28 cellular contexts compared by ENCODE assay signal in the genomic region with DNA sequence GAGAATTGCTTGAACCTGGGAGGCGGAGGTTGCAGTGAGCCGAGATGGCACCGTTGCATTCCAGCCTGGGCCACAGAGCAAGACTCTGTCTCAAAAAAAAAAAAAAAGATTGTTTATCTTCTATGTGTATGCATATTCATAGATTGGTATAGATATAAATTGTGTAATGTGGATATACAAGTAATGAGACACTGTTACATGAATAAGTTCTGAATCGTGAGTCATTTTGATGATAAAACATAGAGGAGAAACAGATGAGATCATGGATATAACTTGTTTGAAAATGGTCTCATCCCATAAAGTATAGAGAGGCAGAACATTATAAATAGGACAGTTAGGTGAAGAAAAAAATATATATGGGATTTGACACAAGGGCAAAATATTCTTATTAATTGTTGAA.
"Had no signal": no experiment of that assay in that cellular context is flagged by ENCODE, and none has a peak within 500 bp of the region (broad histone marks: within the 10 kb centered on the region; RNA-seq: fewer than 3 reads in every experiment).

No MANE protein-coding gene starts in this region.

- ATAC-seq: activated CD4-positive, CD25-positive, alpha-beta regulatory T cell treated with anti-CD3 and anti-CD28 coated beads, Interleukin-2, amount 50 U/mL, for 24 hours; activated CD8-positive, alpha-beta memory T cell treated with anti-CD3 and anti-CD28 coated beads, Interleukin-2, amount 10 ng/mL, durations not matched to agents 7 days and 5 days; activated CD8-positive, alpha-beta T cell treated with anti-CD3 and anti-CD28 coated beads for 36 hours; activated naive CD8-positive, alpha-beta T cell treated with anti-CD3 and anti-CD28 coated beads, Interleukin-2, amount 50 U/mL, for 24 hours; heart right ventricle; natural killer cell; sciatic nerve; T-cell had no signal

- H3K4me2 ChIP-seq: smooth muscle cell had no signal

- H3K27ac ChIP-seq: brain microvascular endothelial cell, heart right ventricle, left ventricle myocardium inferior, thoracic aorta, vagina, VCaP had no signal

- H3K4me1 ChIP-seq: heart right ventricle, left ventricle myocardium inferior, vagina had no signal

- H3K27me3 ChIP-seq: brain microvascular endothelial cell, heart right ventricle, vagina had no signal

- H3K27me3 Mint-ChIP-seq: activated CD4-positive, alpha-beta T cell treated with anti-CD3 and anti-CD28 coated beads, Interleukin-2, amount 10 ng/mL, durations not matched to agents 7 days and 5 days; activated CD8-positive, alpha-beta memory T cell treated with anti-CD3 and anti-CD28 coated beads, Interleukin-2, amount 10 ng/mL, durations not matched to agents 7 days and 5 days; activated CD8-positive, alpha-beta T cell treated with anti-CD3 and anti-CD28 coated beads for 36 hours; activated naive CD8-positive, alpha-beta T cell treated with anti-CD3 and anti-CD28 coated beads, Interleukin-2, amount 50 U/mL, for 24 hours; type B pancreatic cell had no signal

- DNase-seq: activated CD4-positive, alpha-beta T cell treated with anti-CD3 and anti-CD28 coated beads, Interleukin-2, amount 10 ng/mL, durations not matched to agents 7 days and 5 days; activated CD8-positive, alpha-beta memory T cell treated with anti-CD3 and anti-CD28 coated beads, Interleukin-2, amount 10 ng/mL, durations not matched to agents 7 days and 5 days; activated CD8-positive, alpha-beta T cell treated with anti-CD3 and anti-CD28 coated beads for 36 hours; activated gamma-delta T cell; activated naive CD4-positive, alpha-beta T cell treated with anti-CD3 and anti-CD28 coated beads, Interleukin-2, amount 50 U/mL, for 16 hours; activated naive CD8-positive, alpha-beta T cell treated with anti-CD3 and anti-CD28 coated beads, Interleukin-2, amount 50 U/mL, for 24 hours; activated T-cell treated with anti-CD3 and anti-CD28 coated beads for 4 hours; aorta; brain microvascular endothelial cell; cerebellar nuclear complex; dermis blood vessel endothelial cell; effector CD8-positive, alpha-beta T cell; heart right ventricle; kidney glomerular epithelial cell; left ventricle myocardium inferior; midbrain; natural killer cell; stimulated activated CD4-positive, alpha-beta T cell treated with anti-CD3 and anti-CD28 coated beads, Interleukin-4, amount 100 ng/mL, for 1 hour; stimulated activated naive CD4-positive, alpha-beta T cell treated with Interleukin-2 at 50 U/mL for 16 hours; T-cell had no signal

- H3K27ac Mint-ChIP-seq: activated CD4-positive, alpha-beta T cell treated with anti-CD3 and anti-CD28 coated beads, Interleukin-2, amount 10 ng/mL, durations not matched to agents 7 days and 5 days; activated CD8-positive, alpha-beta memory T cell treated with anti-CD3 and anti-CD28 coated beads, Interleukin-2, amount 10 ng/mL, durations not matched to agents 7 days and 5 days; activated CD8-positive, alpha-beta T cell treated with anti-CD3 and anti-CD28 coated beads for 36 hours; activated naive CD8-positive, alpha-beta T cell treated with anti-CD3 and anti-CD28 coated beads, Interleukin-2, amount 50 U/mL, for 24 hours; natural killer cell; T-cell; T-helper 2 cell treated with Interferon-gamma antibody and Interleukin-4, amounts not matched to agents 5 μg/mL and 100 μg/mL, for 36 hours; type B pancreatic cell had no signal

- H3K36me3 ChIP-seq: brain microvascular endothelial cell, heart right ventricle, left ventricle myocardium inferior, thoracic aorta, vagina had no signal

- H3K9me3 ChIP-seq: left ventricle myocardium inferior, thoracic aorta, vagina had no signal

- H3K4me3 ChIP-seq: heart right ventricle, left ventricle myocardium inferior, smooth muscle cell, thoracic aorta, vagina had no signal

- H3K4me1 Mint-ChIP-seq: activated CD4-positive, alpha-beta T cell treated with anti-CD3 and anti-CD28 coated beads, Interleukin-2, amount 10 ng/mL, durations not matched to agents 7 days and 5 days; activated CD8-positive, alpha-beta memory T cell treated with anti-CD3 and anti-CD28 coated beads, Interleukin-2, amount 10 ng/mL, durations not matched to agents 7 days and 5 days; activated naive CD8-positive, alpha-beta T cell treated with anti-CD3 and anti-CD28 coated beads, Interleukin-2, amount 50 U/mL, for 24 hours; natural killer cell; T-cell had no signal

- H3K36me3 Mint-ChIP-seq: activated CD8-positive, alpha-beta memory T cell treated with anti-CD3 and anti-CD28 coated beads, Interleukin-2, amount 10 ng/mL, durations not matched to agents 7 days and 5 days; natural killer cell; T-cell; type B pancreatic cell had no signal

- H3K4me3 Mint-ChIP-seq: activated CD4-positive, alpha-beta T cell treated with anti-CD3 and anti-CD28 coated beads, Interleukin-2, amount 10 ng/mL, durations not matched to agents 7 days and 5 days; activated CD8-positive, alpha-beta memory T cell treated with anti-CD3 and anti-CD28 coated beads, Interleukin-2, amount 10 ng/mL, durations not matched to agents 7 days and 5 days; activated CD8-positive, alpha-beta T cell treated with anti-CD3 and anti-CD28 coated beads for 36 hours; activated naive CD8-positive, alpha-beta T cell treated with anti-CD3 and anti-CD28 coated beads, Interleukin-2, amount 50 U/mL, for 24 hours; natural killer cell; T-cell; T-helper 2 cell treated with Interferon-gamma antibody and Interleukin-4, amounts not matched to agents 5 μg/mL and 100 μg/mL, for 36 hours; type B pancreatic cell had no signal
